Comparison of ENCODE assay signal across 8 cellular contexts in the genomic region with DNA sequence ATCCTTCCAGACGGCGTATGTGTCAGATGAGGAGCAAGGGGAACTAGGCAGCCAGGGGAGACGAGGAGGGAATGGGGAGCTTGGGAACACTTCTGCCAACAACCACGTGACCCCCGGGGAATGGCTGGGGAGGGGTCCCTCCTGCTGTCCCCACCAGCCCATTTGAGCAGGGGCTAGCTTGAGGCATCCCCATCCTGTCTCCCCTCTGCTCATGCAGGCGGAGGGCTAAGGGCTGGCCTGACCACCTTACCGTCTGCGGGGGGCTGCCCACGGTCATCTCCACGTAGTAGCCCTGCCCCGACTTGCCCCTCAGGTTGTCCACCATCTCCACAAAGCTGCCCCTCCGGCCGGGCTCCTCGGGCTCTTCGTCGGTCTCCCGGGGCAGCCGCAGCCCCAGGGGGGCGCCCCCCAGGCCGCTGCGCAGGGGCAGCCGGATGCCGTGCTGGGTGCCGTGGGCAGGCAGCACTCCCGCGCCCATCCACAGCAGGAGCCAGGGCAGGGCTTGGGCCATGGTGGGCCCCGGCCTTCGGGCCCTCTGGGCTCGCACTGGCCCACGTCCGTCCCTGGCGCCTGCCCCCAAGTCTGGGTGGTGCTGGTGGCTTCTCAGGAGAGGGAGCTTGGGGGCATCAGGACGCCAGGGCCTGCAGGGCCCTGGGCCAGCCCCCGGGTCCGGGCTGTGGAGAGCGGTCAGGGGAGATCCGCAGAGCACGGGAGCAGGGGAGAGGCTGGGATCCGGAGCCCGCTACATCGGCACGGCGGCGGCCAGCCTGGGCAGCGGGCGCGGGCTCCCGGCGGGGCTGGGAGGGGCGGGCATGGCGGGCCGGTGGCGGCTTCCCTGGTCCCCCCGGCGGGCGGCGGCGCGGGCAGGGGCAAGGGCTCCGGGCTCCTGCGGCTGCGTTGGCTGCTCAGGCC. TPM values are rescaled to one million over a fixed set of nuclear protein-coding genes. Genes with fewer than 3 reads are reported as not detected.
DNase-seq lines count a peak whose midpoint lies in the region; ATAC-seq and TF ChIP-seq lines count a peak whose summit lies in the region.

No MANE protein-coding gene starts in this region.

- TF ChIP-seq POLR2A in testis (IDR thresholded peaks at IDR 0.05): no peak

- H3K27me3 Mint-ChIP-seq in CD8-positive, alpha-beta memory T cell: peaks cover 4 to 30% of the 10 kb centered on the region in 2 donors

- no peaks in the 10 kb centered on the region for H3K36me3 ChIP-seq in CD8-positive, alpha-beta memory T cell (ENCODE audit: insufficient read depth, low read length)
- H3K36me3 ChIP-seq in NT2/D1 (ENCODE audit: insufficient read depth, insufficient read length, low read length): no peaks in the 10 kb centered on the region
- H3K36me3 ChIP-seq in lower lobe of right lung: no peaks in the 10 kb centered on the region
- no peaks in the 10 kb centered on the region for H3K36me3 ChIP-seq in testis (ENCODE audit: low read depth, missing control alignments)

- H3K9me3 ChIP-seq in CD8-positive, alpha-beta memory T cell (ENCODE audit: low read length): no peaks in the 10 kb centered on the region
- no peaks in the 10 kb centered on the region for H3K9me3 ChIP-seq in NT2/D1 (ENCODE audit: insufficient read depth, low read length)
- H3K9me3 ChIP-seq in lower lobe of right lung: no peaks in the 10 kb centered on the region
- H3K9me3 ChIP-seq in testis: no peaks in the 10 kb centered on the region

- H3K4me3 ChIP-seq in CD8-positive, alpha-beta memory T cell (ENCODE audit: low read length): no peak overlapping the region
- H3K4me3 ChIP-seq in NT2/D1 (ENCODE audit: insufficient read length, low read depth) (peak overlapping the region; percentile 58), cardiac fibroblast (replicated peaks in 1 of 2; ENCODE audit: low read depth in 2 of 2, low read length in 2 of 2) (peak overlapping the region; percentile 76 to 81), lower lobe of right lung (peak overlapping the region; percentile 78), testis (peak overlapping the region; percentile 67 to 74)

- peak in 3 of 5 donors; percentile 3 to 20 (median 10) for DNase-seq in CD8-positive, alpha-beta memory T cell
- no peak for DNase-seq in NT2/D1 (ENCODE audit: low read depth, low spot score)
- DNase-seq in cardiac fibroblast (ENCODE audit: low read depth in 2 of 2): no peak
- DNase-seq in lower lobe of right lung: no peak
- DNase-seq in testis: no peak
- no peak for DNase-seq in NCI-H82 treated with DMSO at 0.1 percent for 48 hours (lab: John Stamatoyannopoulos, UW; ENCODE audit: unreplicated experiment)
- DNase-seq in NCI-H774 (lab: John Stamatoyannopoulos, UW): no peak

- POLR2A ChIA-PET in CD8-positive, alpha-beta memory T cell (lab: Charles Lee): interaction anchor here (2.4 kb wide), 1 partner anchor 12 kb away, joined by 6 read pairs; the partner anchor contains the start of gene CEP164

- ATAC-seq in lower lobe of right lung (peak; percentile 62 to 69), HG02642 (IDR thresholded peaks at IDR 0.05; ENCODE audit: poor library complexity, unreplicated experiment) (no peak)

- CTCF ChIA-PET in CD8-positive, alpha-beta memory T cell (lab: Charles Lee): interaction anchor here (1.3 kb wide), 1 partner anchor 10 kb away, joined by 3 read pairs; no protein-coding TSS in a partner anchor

- peak overlapping the region; percentile 82 for H3K9ac ChIP-seq in NT2/D1 (ENCODE audit: insufficient read length, low read depth)

- peaks cover 20% of the 10 kb centered on the region for H3K27me3 ChIP-seq in CD8-positive, alpha-beta memory T cell (ENCODE audit: insufficient read depth, low read length, poor library complexity, severe bottlenecking)
- H3K27me3 ChIP-seq in NT2/D1 (ENCODE audit: insufficient read depth, insufficient read length) (no peaks in the 10 kb centered on the region), lower lobe of right lung (ENCODE audit: low read depth) (no peaks in the 10 kb centered on the region), testis (no peaks in the 10 kb centered on the region)

- TF ChIP-seq CTCF in cardiac fibroblast (IDR thresholded peaks at IDR 0.05; ENCODE audit: low read depth, low read length): no peak
- TF ChIP-seq CTCF in lower lobe of right lung (IDR thresholded peaks at IDR 0.05): no peak
- TF ChIP-seq CTCF in testis (IDR thresholded peaks at IDR 0.05): no peak

- no peaks in the 10 kb centered on the region for H3K9me3 Mint-ChIP-seq in CD8-positive, alpha-beta memory T cell

- peaks cover 14% of the 10 kb centered on the region for H3K4me1 ChIP-seq in CD8-positive, alpha-beta memory T cell (ENCODE audit: insufficient read depth, low read length)
- H3K4me1 ChIP-seq in NT2/D1 (ENCODE audit: insufficient read depth, insufficient read length): peaks cover 6% of the 10 kb centered on the region
- peaks cover 33% of the 10 kb centered on the region for H3K4me1 ChIP-seq in lower lobe of right lung
- peaks cover 20% of the 10 kb centered on the region for H3K4me1 ChIP-seq in testis

- peak overlapping the region; percentile 76 to 93 (median 80) for H3K4me3 Mint-ChIP-seq in CD8-positive, alpha-beta memory T cell

- H3K27ac ChIP-seq in CD8-positive, alpha-beta memory T cell (ENCODE audit: low read depth, low read length): no peak overlapping the region
- peak overlapping the region; percentile 67 for H3K27ac ChIP-seq in lower lobe of right lung
- H3K27ac ChIP-seq in testis: peak overlapping the region in 1 of 2 donors; percentile 50

- H3K36me3 Mint-ChIP-seq in CD8-positive, alpha-beta memory T cell: no peaks in the 10 kb centered on the region

- 4 to 5% methylated on average over 15 to 17 of the region's 62 CpGs for whole genome bisulfite sequencing in testis, 2 donors

- peak overlapping the region in 2 of 8 donors; percentile 47 to 60 for H3K27ac Mint-ChIP-seq in CD8-positive, alpha-beta memory T cell

- peaks cover 6 to 17% (median 9%) of the 10 kb centered on the region in 3 donors for H3K4me1 Mint-ChIP-seq in CD8-positive, alpha-beta memory T cell

- intact Hi-C loops in lower lobe of right lung (cut with DNase I): no loop called here
- intact Hi-C loops in testis (cut with DNase I; ENCODE audit: low total_unique reads): no loop called here

RNA-seq across cellular contexts. Expression of gene BACE1, which starts 0.5 kb away (rescaled TPM):
- 1 to 10 TPM; 2.5 to 2.9 TPM for total RNA-seq in CD8-positive, alpha-beta memory T cell
- polyA plus RNA-seq in CD8-positive, alpha-beta memory T cell: 2.0 TPM
- total RNA-seq in lower lobe of right lung: 28.4 TPM
- total RNA-seq in testis: 10 to 100 TPM; 24.7 to 32.5 TPM
- 50.4 TPM for polyA plus RNA-seq in testis (ENCODE audit: insufficient read depth, low read depth, low replicate concordance)

RNA-seq across cellular contexts. Expression of gene CEP164, which starts 12.1 kb away (rescaled TPM):
- 10 to 100 TPM; 34.6 to 40.5 TPM for total RNA-seq in CD8-positive, alpha-beta memory T cell
- 25.7 TPM for polyA plus RNA-seq in CD8-positive, alpha-beta memory T cell
- 27.3 TPM for total RNA-seq in lower lobe of right lung
- 100 to 1,000 TPM in 1 of 2 donors, 10 to 100 TPM in 1; 83.3 to 157 TPM for total RNA-seq in testis
- polyA plus RNA-seq in testis (ENCODE audit: insufficient read depth, low read depth, low replicate concordance): 111 TPM

RNA-seq across cellular contexts. Expression of gene BACE1-AS, which starts 24.4 kb away (rescaled TPM):
- total RNA-seq in CD8-positive, alpha-beta memory T cell: 1 to 10 TPM; 3.8 to 4.5 TPM
- 1.3 TPM for polyA plus RNA-seq in CD8-positive, alpha-beta memory T cell
- 8.6 TPM for total RNA-seq in lower lobe of right lung
- 10 to 100 TPM; 13.8 to 17.9 TPM for total RNA-seq in testis
- 11.2 TPM for polyA plus RNA-seq in testis (ENCODE audit: insufficient read depth, low read depth, low replicate concordance)

Comparison
In these comparisons a context has a peak if more than half of its experiments do, and no peak if none do; other contexts are left out.
1. DNase-seq: peak in CD8-positive, alpha-beta memory T cell (3 of 5); none in NT2/D1 (single experiment), cardiac fibroblast (0 of 2), lower lobe of right lung (single experiment), testis (single experiment), NCI-H82 treated with DMSO at 0.1 percent for 48 hours (single experiment) and NCI-H774 (single experiment).